23 cellular contexts compared by ENCODE assay signal in genomic region chr6:170110201-170111140, GRCh38.
A peak's percentile ranks its signal among the peaks of the same experiment; 100 is the strongest.
DNase-seq lines count a peak whose midpoint lies in the region; ATAC-seq and TF ChIP-seq lines count a peak whose summit lies in the region.
"Had no signal": no experiment of that assay in that cellular context is flagged by ENCODE, and none has a peak within 500 bp of the region (broad histone marks: within the 10 kb centered on the region; RNA-seq: fewer than 3 reads in every experiment).

No MANE protein-coding gene starts in this region.

- DNase-seq in left ventricle myocardium inferior (peak; percentile 7), Right ventricle myocardium inferior (ENCODE audit: missing footprints) (no peak), endodermal cell (peak; percentile 30), ovary (peak in 4 of 5 donors; percentile 5 to 34 (median 9)), NCI-H446 treated with DMSO at 0.1 percent for 48 hours (lab: John Stamatoyannopoulos, UW) (no peak), NCI-H524 (lab: John Stamatoyannopoulos, UW) (no peak), mesenchymal stem cell (no peak)
- DNase-seq: activated CD8-positive, alpha-beta T cell treated with anti-CD3 and anti-CD28 coated beads for 36 hours; amniotic stem cell; caudate nucleus; effector CD8-positive, alpha-beta T cell; HFFc6; NCI-H1092 treated with DMSO at 0.1 percent for 48 hours; NCI-H2081 treated with DMSO at 0.1 percent for 48 hours; NCI-H524 treated with DMSO at 0.1 percent for 48 hours; SIG-M5; upper lobe of right lung; WERI-Rb-1 had no signal

- H4K8ac ChIP-seq in mesenchymal stem cell (ENCODE audit: low read length), result no peak overlapping the region

- no peak overlapping the region for H4K91ac ChIP-seq in mesenchymal stem cell (ENCODE audit: low read length)

- H3K9ac ChIP-seq in endodermal cell (ENCODE audit: extremely low read depth, low read length, poor library complexity, severe bottlenecking) (no peak overlapping the region), mesenchymal stem cell (ENCODE audit: low read length) (no peak overlapping the region)

- H2BK12ac ChIP-seq in mesenchymal stem cell (ENCODE audit: low read length in 2 of 2), result no peak overlapping the region

- H2BK120ac ChIP-seq in mesenchymal stem cell (ENCODE audit: low read depth, low read length), result no peak overlapping the region

- H3K9me3 ChIP-seq in left ventricle myocardium inferior (replicated peaks) (no peaks in the 10 kb centered on the region), endodermal cell (ENCODE audit: control insufficient read depth, low read length) (no peaks in the 10 kb centered on the region), ovary (no peaks in the 10 kb centered on the region), mesenchymal stem cell (ENCODE audit: control insufficient read depth, low read length) (peaks cover 2% of the 10 kb centered on the region)
- H3K9me3 ChIP-seq: upper lobe of right lung had no signal

- H3K79me1 ChIP-seq in mesenchymal stem cell (replicated peaks; ENCODE audit: low read length, poor library complexity, severe bottlenecking), result no peaks in the 10 kb centered on the region

- H3K27me3 Mint-ChIP-seq in endodermal cell (ENCODE audit: insufficient read depth), result no peaks in the 10 kb centered on the region

- intact Hi-C loops in left ventricle myocardium inferior (cut with micrococcal nuclease), result no loop called here
- intact Hi-C loops in Right ventricle myocardium inferior (cut with DNase I), result no loop called here
- intact Hi-C loops in ovary (cut with DNase I), result loop anchor here in 1 of 4 donors (10.0 kb wide), 1 partner anchor 256 kb away; no protein-coding TSS in a partner anchor

- no peak for ATAC-seq in Right ventricle myocardium inferior
- ATAC-seq: activated CD8-positive, alpha-beta T cell treated with anti-CD3 and anti-CD28 coated beads for 36 hours; stimulated activated effector memory CD8-positive, alpha-beta T cell treated with anti-CD3 and anti-CD28 coated beads, Interleukin-12 subunit alpha, Interleukin-12 subunit beta, amount 100 ng/mL, for 72 hours; upper lobe of right lung had no signal

- H3K4me3 Mint-ChIP-seq in endodermal cell, result no peak overlapping the region
- H3K4me3 Mint-ChIP-seq: activated CD8-positive, alpha-beta T cell treated with anti-CD3 and anti-CD28 coated beads for 36 hours; CD8-positive, alpha-beta memory T cell; HFFc6; memory B cell; nephron; stimulated activated effector memory CD8-positive, alpha-beta T cell treated with anti-CD3 and anti-CD28 coated beads, Interleukin-12 subunit alpha, Interleukin-12 subunit beta, amount 100 ng/mL, for 72 hours; T-helper 1 cell treated with Interleukin-12 subunit alpha and Interleukin-12 subunit beta and Interleukin-4 antibody, amounts not matched to agents 30 μg/mL and 1 μg/mL, for 36 hours had no signal

- H3K23ac ChIP-seq in mesenchymal stem cell (ENCODE audit: low read length in 2 of 2), result no peak overlapping the region

- H3K4me3 ChIP-seq in left ventricle myocardium inferior (no peak overlapping the region), endodermal cell (ENCODE audit: low read length) (no peak overlapping the region), ovary (no peak overlapping the region), mesenchymal stem cell (ENCODE audit: insufficient read depth in 1 of 2, low read depth in 1 of 2, low read length in 2 of 2) (no peak overlapping the region)
- H3K4me3 ChIP-seq: upper lobe of right lung had no signal

- no peak for TF ChIP-seq EP300 in ovary (IDR thresholded peaks at IDR 0.05)

- no peak overlapping the region for H3K18ac ChIP-seq in mesenchymal stem cell (ENCODE audit: low read depth in 1 of 2, low read length in 2 of 2)

- TF ChIP-seq CTCF in left ventricle myocardium inferior (IDR thresholded peaks at IDR 0.05; ENCODE audit: borderline replicate concordance) (no peak), endodermal cell (conservative IDR thresholded peaks at IDR 0.05) (no peak), ovary (IDR thresholded peaks at IDR 0.05) (no peak)

- 89 to 95% methylated on average over 31 to 44 of the region's 44 CpGs for WGBS in endodermal cell (ENCODE audit: insufficient coverage in 1 of 2, insufficient read length in 1 of 2), 2 experiments
- WGBS in ovary, 3 donors, result 84 to 92% (median 86%) methylated on average over 43 to 44 of the region's 44 CpGs
- 83% methylated on average over 44 of the region's 44 CpGs for WGBS in mesenchymal stem cell

- H2BK5ac ChIP-seq in mesenchymal stem cell (ENCODE audit: low read depth, low read length, poor library complexity, severe bottlenecking), result no peak overlapping the region

- H3K27ac ChIP-seq in left ventricle myocardium inferior (replicated peaks) (no peak overlapping the region), endodermal cell (ENCODE audit: low read depth, low read length) (no peak overlapping the region), ovary (no peak overlapping the region), mesenchymal stem cell (ENCODE audit: low read length, poor library complexity, severe bottlenecking) (no peak overlapping the region)
- H3K27ac ChIP-seq: upper lobe of right lung, WERI-Rb-1 had no signal

- H2AFZ ChIP-seq in mesenchymal stem cell (ENCODE audit: low read depth, low read length), result no peak overlapping the region

- no peak overlapping the region for H3K4me2 ChIP-seq in mesenchymal stem cell (ENCODE audit: low read length, poor library complexity, severe bottlenecking)

- H3K9me3 Mint-ChIP-seq in endodermal cell, result no peaks in the 10 kb centered on the region
- H3K9me3 Mint-ChIP-seq: activated CD8-positive, alpha-beta T cell treated with anti-CD3 and anti-CD28 coated beads for 36 hours; stimulated activated effector memory CD8-positive, alpha-beta T cell treated with anti-CD3 and anti-CD28 coated beads, Interleukin-12 subunit alpha, Interleukin-12 subunit beta, amount 100 ng/mL, for 72 hours; T-helper 1 cell treated with Interleukin-12 subunit alpha and Interleukin-12 subunit beta and Interleukin-4 antibody, amounts not matched to agents 30 μg/mL and 1 μg/mL, for 36 hours had no signal

- H3K27me3 ChIP-seq in left ventricle myocardium inferior (ENCODE audit: low read depth) (no peaks in the 10 kb centered on the region), endodermal cell (ENCODE audit: control insufficient read depth, insufficient read depth, low read length, poor library complexity, severe bottlenecking) (no peaks in the 10 kb centered on the region), ovary (no peaks in the 10 kb centered on the region), mesenchymal stem cell (ENCODE audit: control insufficient read depth in 1 of 2, insufficient read depth in 1 of 2, low read length in 2 of 2) (peaks cover 0 to 27% of the 10 kb centered on the region in 2 experiments)
- H3K27me3 ChIP-seq: upper lobe of right lung had no signal

- H2AK5ac ChIP-seq in mesenchymal stem cell (ENCODE audit: low read length, severe bottlenecking), result no peak overlapping the region

- H3K36me3 ChIP-seq in left ventricle myocardium inferior (no peaks in the 10 kb centered on the region), endodermal cell (ENCODE audit: control insufficient read depth, insufficient read depth, low read length) (no peaks in the 10 kb centered on the region), ovary (no peaks in the 10 kb centered on the region), mesenchymal stem cell (ENCODE audit: control insufficient read depth in 1 of 2, insufficient read depth in 2 of 2, low read depth in 1 of 2, low read length in 2 of 2) (no peaks in the 10 kb centered on the region)
- H3K36me3 ChIP-seq: upper lobe of right lung, WERI-Rb-1 had no signal

- TF ChIP-seq POLR2A in ovary (IDR thresholded peaks at IDR 0.05), result no peak

- no peak overlapping the region for H2BK15ac ChIP-seq in mesenchymal stem cell (ENCODE audit: low read depth, poor library complexity, severe bottlenecking)

- no peak overlapping the region for H3K4ac ChIP-seq in mesenchymal stem cell (ENCODE audit: low read depth in 1 of 2, low read length in 2 of 2)

- peaks cover under 1% of the 10 kb centered on the region for H3K4me1 ChIP-seq in left ventricle myocardium inferior
- no peaks in the 10 kb centered on the region for H3K4me1 ChIP-seq in endodermal cell (ENCODE audit: control insufficient read depth, insufficient read depth, low read length)
- H3K4me1 ChIP-seq in ovary (ENCODE audit: insufficient read depth), result peaks cover 3% of the 10 kb centered on the region
- no peaks in the 10 kb centered on the region for H3K4me1 ChIP-seq in mesenchymal stem cell (ENCODE audit: control insufficient read depth, insufficient read depth, low read depth, low read length)
- H3K4me1 ChIP-seq: upper lobe of right lung had no signal

- H3K27ac Mint-ChIP-seq in endodermal cell, result no peak overlapping the region
- H3K27ac Mint-ChIP-seq: activated CD8-positive, alpha-beta T cell treated with anti-CD3 and anti-CD28 coated beads for 36 hours; HFFc6; memory B cell; nephron; stimulated activated effector memory CD8-positive, alpha-beta T cell treated with anti-CD3 and anti-CD28 coated beads, Interleukin-12 subunit alpha, Interleukin-12 subunit beta, amount 100 ng/mL, for 72 hours; T-helper 1 cell treated with Interleukin-12 subunit alpha and Interleukin-12 subunit beta and Interleukin-4 antibody, amounts not matched to agents 30 μg/mL and 1 μg/mL, for 36 hours had no signal

- H3K14ac ChIP-seq in mesenchymal stem cell (ENCODE audit: low read length in 2 of 2), result no peak overlapping the region

- H3K4me1 Mint-ChIP-seq in endodermal cell, result no peaks in the 10 kb centered on the region
- H3K4me1 Mint-ChIP-seq: CD8-positive, alpha-beta memory T cell; memory B cell; stimulated activated effector memory CD8-positive, alpha-beta T cell treated with anti-CD3 and anti-CD28 coated beads, Interleukin-12 subunit alpha, Interleukin-12 subunit beta, amount 100 ng/mL, for 72 hours had no signal

- H3K36me3 Mint-ChIP-seq in endodermal cell (ENCODE audit: low read depth), result no peaks in the 10 kb centered on the region
- H3K36me3 Mint-ChIP-seq: CD8-positive, alpha-beta memory T cell; memory B cell; stimulated activated effector memory CD8-positive, alpha-beta T cell treated with anti-CD3 and anti-CD28 coated beads, Interleukin-12 subunit alpha, Interleukin-12 subunit beta, amount 100 ng/mL, for 72 hours had no signal

Comparison
In these comparisons a context has a peak if more than half of its experiments do, and no peak if none do; other contexts are left out.
1. DNase-seq: peak in left ventricle myocardium inferior (single experiment), endodermal cell (single experiment) and ovary (4 of 5); none in Right ventricle myocardium inferior (single experiment), NCI-H446 treated with DMSO at 0.1 percent for 48 hours (single experiment), NCI-H524 (0 of 2) and mesenchymal stem cell (single experiment).